In genomic region chr2:44100351-44100750, GRCh38 we compare ENCODE assay signal across 9 cellular contexts.
A peak's percentile ranks its signal among the peaks of the same experiment; 100 is the strongest.
DNase-seq lines count a peak whose midpoint lies in the region; ATAC-seq and TF ChIP-seq lines count a peak whose summit lies in the region.
"Had no signal": no experiment of that assay in that cellular context is flagged by ENCODE, and none has a peak within 500 bp of the region (broad histone marks: within the 10 kb centered on the region; RNA-seq: fewer than 3 reads in every experiment).

No MANE protein-coding gene starts in this region.

- TF ChIP-seq CTCF in AG09309 (IDR thresholded peaks at IDR 0.05; ENCODE audit: control insufficient read depth, insufficient read depth, low read depth, low read length, missing control alignments), result no peak
- no peak for TF ChIP-seq CTCF in adrenal gland (IDR thresholded peaks at IDR 0.05)

- peaks cover 14 to 19% of the 10 kb centered on the region in 2 donors for H3K4me1 ChIP-seq in adrenal gland (replicated peaks in 1 of 2)

- no peaks in the 10 kb centered on the region for H3K36me3 ChIP-seq in adrenal gland (replicated peaks in 1 of 2)

- DNase-seq in AG09309 (ENCODE audit: low read depth) (peak; percentile 94), HS-27A (ENCODE audit: low read depth) (peak; percentile 93), adrenal gland (peak; percentile 65 to 91 (median 88)), left colon (peak; percentile 20 to 53), activated gamma-delta T cell treated with Interleukin-2 at 50 U/mL for 16 hours (no peak), D341Med (ENCODE audit: low spot score) (no peak)

- no peaks in the 10 kb centered on the region for H3K27me3 ChIP-seq in adrenal gland

- H3K9me3 ChIP-seq in adrenal gland (replicated peaks in 1 of 3), result no peaks in the 10 kb centered on the region

- no peak overlapping the region for H3K4me3 ChIP-seq in AG09309 (ENCODE audit: control insufficient read depth, low read depth, low read length)
- no peak overlapping the region for H3K4me3 ChIP-seq in adrenal gland
- H3K4me3 ChIP-seq: skin epidermis had no signal

- peak in 1 of 2 donors; percentile 26 for TF ChIP-seq POLR2A in adrenal gland (IDR thresholded peaks at IDR 0.05)

- 3 to 26% (median 12%) methylated on average over 3 of the region's 3 CpGs for WGBS in adrenal gland, 4 donors

- peak overlapping the region in 3 of 5 donors; percentile 41 to 46 (median 43) for H3K27ac ChIP-seq in adrenal gland

- intact Hi-C loops in adrenal gland (cut with DNase I) (no loop called here), left colon (cut with DNase I, micrococcal nuclease) (no loop called here)

- ATAC-seq in left colon (peak; percentile 68), GM21447 (IDR thresholded peaks at IDR 0.05; ENCODE audit: unreplicated experiment) (no peak), GM19328 (IDR thresholded peaks at IDR 0.05; ENCODE audit: unreplicated experiment) (no peak)

Comparison
In these comparisons a context has a peak if more than half of its experiments do, and no peak if none do; other contexts are left out.
1. DNase-seq: peak in AG09309 (single experiment), HS-27A (single experiment), adrenal gland (7 of 7) and left colon (2 of 2); none in activated gamma-delta T cell treated with Interleukin-2 at 50 U/mL for 16 hours (single experiment) and D341Med (single experiment).